Comparison of ENCODE assay signal across 17 cellular contexts in genomic region chrX:136622568-136622967, GRCh38. TPM values are rescaled to one million over a fixed set of nuclear protein-coding genes. Genes with fewer than 3 reads are reported as not detected.
DNase-seq lines count a peak whose midpoint lies in the region; ATAC-seq lines count a peak whose summit lies in the region.
"Had no signal": no experiment of that assay in that cellular context is flagged by ENCODE, and none has a peak within 500 bp of the region (broad histone marks: within the 10 kb centered on the region; RNA-seq: fewer than 3 reads in every experiment).

No MANE protein-coding gene starts in this region.

- no peak for DNase-seq in T-helper 1 cell
- DNase-seq in stimulated activated naive CD8-positive, alpha-beta T cell treated with anti-CD3 and anti-CD28 coated beads, Interleukin-15, Interleukin-2, amounts not matched to agents 100 U/mL and 50 U/mL, for 24 hours, result no peak
- DNase-seq in trophoblast cell, result peak; percentile 20 to 66
- no peak for DNase-seq in AG08396 (ENCODE audit: low spot score)
- DNase-seq: CD4-positive, alpha-beta memory T cell; DMS79 had no signal

- H3K9me3 Mint-ChIP-seq in T-helper 1 cell treated with Interleukin-12 subunit alpha and Interleukin-12 subunit beta and Interleukin-4 antibody, amounts not matched to agents 30 μg/mL and 1 μg/mL, for 36 hours, result peaks cover 7% of the 10 kb centered on the region
- no peaks in the 10 kb centered on the region for H3K9me3 Mint-ChIP-seq in stimulated activated naive CD8-positive, alpha-beta T cell treated with anti-CD3 and anti-CD28 coated beads, Interleukin-15, Interleukin-2, amounts not matched to agents 100 ng/mL and 50 ng/mL, for 24 hours
- H3K9me3 Mint-ChIP-seq in activated T-helper 17 cell treated with anti-CD3 and anti-CD28 coated beads, Interleukin-2, amount 50 U/mL, for 72 hours, result no peaks in the 10 kb centered on the region
- H3K9me3 Mint-ChIP-seq: CD4-positive, alpha-beta memory T cell had no signal

- no peak overlapping the region for H3K4ac ChIP-seq in trophoblast cell (ENCODE audit: low read depth, low read length)

- no peaks in the 10 kb centered on the region for H3K79me1 ChIP-seq in trophoblast cell (ENCODE audit: low read length)

- H3K14ac ChIP-seq in trophoblast cell (ENCODE audit: low read length), result no peak overlapping the region

- no peaks in the 10 kb centered on the region for H3K27me3 Mint-ChIP-seq in T-helper 1 cell treated with Interleukin-12 subunit alpha and Interleukin-12 subunit beta and Interleukin-4 antibody, amounts not matched to agents 30 μg/mL and 1 μg/mL, for 36 hours (ENCODE audit: low read depth)
- H3K27me3 Mint-ChIP-seq in stimulated activated naive CD8-positive, alpha-beta T cell treated with anti-CD3 and anti-CD28 coated beads, Interleukin-15, Interleukin-2, amounts not matched to agents 100 ng/mL and 50 ng/mL, for 24 hours, result no peaks in the 10 kb centered on the region
- H3K27me3 Mint-ChIP-seq in activated T-helper 17 cell treated with anti-CD3 and anti-CD28 coated beads, Interleukin-2, amount 50 U/mL, for 72 hours, result no peaks in the 10 kb centered on the region
- H3K27me3 Mint-ChIP-seq: CD4-positive, alpha-beta memory T cell had no signal

- H3K4me2 ChIP-seq in trophoblast cell (ENCODE audit: low read length), result no peak overlapping the region
- H3K4me2 ChIP-seq: BLaER1 treated with 17β-estradiol and CSF1 and Interleukin-3, amounts not matched to agents 10 nM and 100 nM had no signal

- no peaks in the 10 kb centered on the region for H3K4me1 ChIP-seq in trophoblast cell (ENCODE audit: control insufficient read depth in 1 of 2, insufficient read depth in 2 of 2, low read length in 2 of 2)
- H3K4me1 ChIP-seq: HAP-1 had no signal

- H4K91ac ChIP-seq in trophoblast cell (ENCODE audit: low read depth, low read length), result no peak overlapping the region

- no peaks in the 10 kb centered on the region for H3K9me3 ChIP-seq in trophoblast cell (ENCODE audit: insufficient read depth, low read depth, low read length)
- H3K9me3 ChIP-seq: HAP-1 had no signal

- no peak for ATAC-seq in stimulated activated naive CD8-positive, alpha-beta T cell treated with anti-CD3 and anti-CD28 coated beads, Interleukin-15, Interleukin-2, amounts not matched to agents 100 U/mL and 50 U/mL, for 24 hours
- no peak for ATAC-seq in activated T-helper 17 cell treated with anti-CD3 and anti-CD28 coated beads, Interleukin-2, amount 50 U/mL, for 72 hours (replicated peaks)
- no peak for ATAC-seq in GM18519 (IDR thresholded peaks at IDR 0.05; ENCODE audit: low FRiP score, unreplicated experiment)
- ATAC-seq: GM12878 had no signal

- H3K9ac ChIP-seq in trophoblast cell (ENCODE audit: low read length), result no peak overlapping the region
- H3K9ac ChIP-seq: BLaER1 treated with 17β-estradiol and CSF1 and Interleukin-3, amounts not matched to agents 10 nM and 100 nM had no signal

- H3K27ac Mint-ChIP-seq in T-helper 1 cell treated with Interleukin-12 subunit alpha and Interleukin-12 subunit beta and Interleukin-4 antibody, amounts not matched to agents 30 μg/mL and 1 μg/mL, for 36 hours, result peak overlapping the region; percentile 76
- H3K27ac Mint-ChIP-seq in stimulated activated naive CD8-positive, alpha-beta T cell treated with anti-CD3 and anti-CD28 coated beads, Interleukin-15, Interleukin-2, amounts not matched to agents 100 ng/mL and 50 ng/mL, for 24 hours, result peak overlapping the region; percentile 81
- H3K27ac Mint-ChIP-seq in activated T-helper 17 cell treated with anti-CD3 and anti-CD28 coated beads, Interleukin-2, amount 50 U/mL, for 72 hours, result peak overlapping the region; percentile 93

- no peak overlapping the region for H3K27ac ChIP-seq in trophoblast cell (ENCODE audit: low read depth, low read length)
- H3K27ac ChIP-seq: 22Rv1; BLaER1 treated with 17β-estradiol and CSF1 and Interleukin-3, amounts not matched to agents 10 nM and 100 nM had no signal

- no peak overlapping the region for H2AFZ ChIP-seq in trophoblast cell (ENCODE audit: insufficient read depth, low read length, poor library complexity)

- H3K18ac ChIP-seq in trophoblast cell (ENCODE audit: low read length), result no peak overlapping the region

- H3K4me3 ChIP-seq in trophoblast cell (ENCODE audit: low read depth, low read length), result no peak overlapping the region
- H3K4me3 ChIP-seq: BLaER1 treated with 17β-estradiol and CSF1 and Interleukin-3, amounts not matched to agents 10 nM and 100 nM; GM12878; HAP-1 had no signal

- no peak overlapping the region for H2AK5ac ChIP-seq in trophoblast cell (ENCODE audit: low read length)

- no peak overlapping the region for H3K23ac ChIP-seq in trophoblast cell (ENCODE audit: low read length)

- H3K27me3 ChIP-seq in trophoblast cell (ENCODE audit: insufficient read depth, low read length), result no peaks in the 10 kb centered on the region

- H3K36me3 Mint-ChIP-seq in T-helper 1 cell treated with Interleukin-12 subunit alpha and Interleukin-12 subunit beta and Interleukin-4 antibody, amounts not matched to agents 30 μg/mL and 1 μg/mL, for 36 hours (ENCODE audit: low read depth), result peaks cover 12% of the 10 kb centered on the region
- no peaks in the 10 kb centered on the region for H3K36me3 Mint-ChIP-seq in stimulated activated naive CD8-positive, alpha-beta T cell treated with anti-CD3 and anti-CD28 coated beads, Interleukin-15, Interleukin-2, amounts not matched to agents 100 ng/mL and 50 ng/mL, for 24 hours (ENCODE audit: low read depth)
- peaks cover 7% of the 10 kb centered on the region for H3K36me3 Mint-ChIP-seq in activated T-helper 17 cell treated with anti-CD3 and anti-CD28 coated beads, Interleukin-2, amount 50 U/mL, for 72 hours (ENCODE audit: low read depth)
- H3K36me3 Mint-ChIP-seq: CD4-positive, alpha-beta memory T cell had no signal

- H3K79me2 ChIP-seq in trophoblast cell (ENCODE audit: control insufficient read depth, insufficient read depth, low read length, poor library complexity), result no peaks in the 10 kb centered on the region

- H3K4me1 Mint-ChIP-seq in T-helper 1 cell treated with Interleukin-12 subunit alpha and Interleukin-12 subunit beta and Interleukin-4 antibody, amounts not matched to agents 30 μg/mL and 1 μg/mL, for 36 hours (ENCODE audit: low read depth), result peaks cover 67% of the 10 kb centered on the region
- H3K4me1 Mint-ChIP-seq in stimulated activated naive CD8-positive, alpha-beta T cell treated with anti-CD3 and anti-CD28 coated beads, Interleukin-15, Interleukin-2, amounts not matched to agents 100 ng/mL and 50 ng/mL, for 24 hours (ENCODE audit: low read depth), result peaks cover 94% of the 10 kb centered on the region
- H3K4me1 Mint-ChIP-seq in activated T-helper 17 cell treated with anti-CD3 and anti-CD28 coated beads, Interleukin-2, amount 50 U/mL, for 72 hours, result peaks cover 51% of the 10 kb centered on the region

- H4K12ac ChIP-seq in trophoblast cell (ENCODE audit: low read depth, low read length), result no peak overlapping the region

- H2BK5ac ChIP-seq in trophoblast cell (ENCODE audit: low read depth, low read length, poor library complexity), result no peak overlapping the region

- no peak overlapping the region for H2BK12ac ChIP-seq in trophoblast cell (ENCODE audit: low read length)

- no peak overlapping the region for H3K4me3 Mint-ChIP-seq in T-helper 1 cell treated with Interleukin-12 subunit alpha and Interleukin-12 subunit beta and Interleukin-4 antibody, amounts not matched to agents 30 μg/mL and 1 μg/mL, for 36 hours
- H3K4me3 Mint-ChIP-seq in stimulated activated naive CD8-positive, alpha-beta T cell treated with anti-CD3 and anti-CD28 coated beads, Interleukin-15, Interleukin-2, amounts not matched to agents 100 ng/mL and 50 ng/mL, for 24 hours, result no peak overlapping the region
- H3K4me3 Mint-ChIP-seq in activated T-helper 17 cell treated with anti-CD3 and anti-CD28 coated beads, Interleukin-2, amount 50 U/mL, for 72 hours, result no peak overlapping the region
- H3K4me3 Mint-ChIP-seq: CD4-positive, alpha-beta memory T cell had no signal

- H4K8ac ChIP-seq in trophoblast cell (ENCODE audit: low read depth, low read length), result no peak overlapping the region

- no peak overlapping the region for H2BK120ac ChIP-seq in trophoblast cell (ENCODE audit: insufficient read depth, low read length, poor library complexity)

- no CpG with 5 or more reads among the region's 4 CpGs for WGBS in trophoblast cell (ENCODE audit: extremely low coverage, insufficient coverage, insufficient read length)

- H3K36me3 ChIP-seq in trophoblast cell (ENCODE audit: control insufficient read depth in 1 of 2, insufficient read depth in 2 of 2, low read length in 2 of 2), result no peaks in the 10 kb centered on the region
- H3K36me3 ChIP-seq: BLaER1 treated with 17β-estradiol and CSF1 and Interleukin-3, amounts not matched to agents 10 nM and 100 nM; HAP-1 had no signal

RNA-seq across cellular contexts. Expression of gene CD40LG, which starts 25.4 kb away (rescaled TPM):
- 100 to 1,000 TPM in 1 of 2 donors, 10 to 100 TPM in 1; 87.0 to 110 TPM for total RNA-seq in activated T-helper 17 cell treated with anti-CD3 and anti-CD28 coated beads, Interleukin-2, amount 50 U/mL, for 72 hours
- polyA plus RNA-seq in trophoblast cell (2013), result not detected in 2 replicates
- total RNA-seq: G401, H1, HT1080 had no signal
- polyA plus RNA-seq: H1 had no signal

Comparison
In these comparisons a context has a peak if more than half of its experiments do, and no peak if none do; other contexts are left out.
1. DNase-seq: peak in trophoblast cell (2 of 2); none in T-helper 1 cell (0 of 5), stimulated activated naive CD8-positive, alpha-beta T cell treated with anti-CD3 and anti-CD28 coated beads, Interleukin-15, Interleukin-2, amounts not matched to agents 100 U/mL and 50 U/mL, for 24 hours (single experiment) and AG08396 (single experiment).
2. Peak in every context shown above with its lines, with median percentiles within 50 percentile points of each other: H3K27ac Mint-ChIP-seq.